Comparison of ENCODE assay signal across 30 cellular contexts in genomic region chr1:213938776-213939175, GRCh38. TPM values are rescaled to one million over a fixed set of nuclear protein-coding genes. Genes with fewer than 3 reads are reported as not detected.
"Had no signal": no experiment of that assay in that cellular context is flagged by ENCODE, and none has a peak within 500 bp of the region (broad histone marks: within the 10 kb centered on the region; RNA-seq: fewer than 3 reads in every experiment).

No MANE protein-coding gene starts in this region.

- H3K79me2 ChIP-seq: parathyroid adenoma had no signal

- H3K9me3 ChIP-seq: ovary, psoas muscle, stomach, thoracic aorta, tibial artery, transverse colon, upper lobe of right lung, uterus had no signal

- H2AFZ ChIP-seq: parathyroid adenoma had no signal

- H3K4me1 Mint-ChIP-seq: naive B cell; naive thymus-derived CD8-positive, alpha-beta T cell; neural crest cell; stimulated activated effector memory CD8-positive, alpha-beta T cell treated with anti-CD3 and anti-CD28 coated beads, Interleukin-12 subunit alpha, Interleukin-12 subunit beta, amount 100 ng/mL, for 72 hours; stimulated activated naive B cell treated with anti-CD40 and anti-IgM and Interleukin-4, amounts not matched to agents 10 μg/mL and 1 μg/mL and 100 μg/mL, for 72 hours had no signal

- H3K9ac ChIP-seq: parathyroid adenoma had no signal

- H3K27me3 Mint-ChIP-seq: naive B cell; natural killer cell treated with Interleukin-12 subunit alpha and Interleukin-12 subunit beta and Interleukin-15 and Interleukin-18, amount 100 ng/mL, for 72 hours; progenitor cell of endocrine pancreas; stimulated activated naive B cell treated with anti-CD40 and anti-IgM and Interleukin-4, amounts not matched to agents 10 μg/mL and 1 μg/mL and 100 μg/mL, for 72 hours; stimulated activated naive CD8-positive, alpha-beta T cell treated with anti-CD3 and anti-CD28 coated beads, Interleukin-15, Interleukin-2, amounts not matched to agents 100 ng/mL and 50 ng/mL, for 24 hours had no signal

- H3K4me3 ChIP-seq: ovary, psoas muscle, skin epidermis, smooth muscle cell, stomach, thoracic aorta, tibial artery, transverse colon, upper lobe of right lung, uterus had no signal

- H3K27me3 ChIP-seq: ovary, stomach, transverse colon, upper lobe of right lung, uterus had no signal

- DNase-seq: naive B cell; naive thymus-derived CD8-positive, alpha-beta T cell; nephron progenitor cell; occipital lobe; ovary; posterior cingulate gyrus; psoas muscle; right cardiac atrium; stimulated activated CD4-positive, alpha-beta T cell treated with anti-CD3 and anti-CD28 coated beads, Interleukin-15, amount 100 ng/mL, for 24 hours; stimulated activated CD4-positive, alpha-beta T cell treated with anti-CD3 and anti-CD28 coated beads, Interleukin-2, amount 100 ng/mL, for 24 hours; stimulated activated CD4-positive, alpha-beta T cell treated with anti-CD3 and anti-CD28 coated beads, Interleukin-2, amount 100 ng/mL, for 48 hours; stimulated activated CD4-positive, alpha-beta T cell treated with anti-CD3 and anti-CD28 coated beads, Interleukin-4, amount 100 ng/mL, for 24 hours; stimulated activated naive B cell treated with anti-CD40 and anti-IgM and Interleukin-4, amounts not matched to agents 10 μg/mL and 1 μg/mL and 100 μg/mL, for 72 hours; stimulated activated naive CD4-positive, alpha-beta T cell treated with Interleukin-2 at 50 U/mL for 16 hours; stomach; tibial artery; transverse colon; upper lobe of right lung; uterus had no signal

- H3K36me3 Mint-ChIP-seq: naive B cell; naive thymus-derived CD8-positive, alpha-beta T cell; natural killer cell treated with Interleukin-12 subunit alpha and Interleukin-12 subunit beta and Interleukin-15 and Interleukin-18, amount 100 ng/mL, for 72 hours; stimulated activated effector memory CD8-positive, alpha-beta T cell treated with anti-CD3 and anti-CD28 coated beads, Interleukin-12 subunit alpha, Interleukin-12 subunit beta, amount 100 ng/mL, for 72 hours; stimulated activated naive B cell treated with anti-CD40 and anti-IgM and Interleukin-4, amounts not matched to agents 10 μg/mL and 1 μg/mL and 100 μg/mL, for 72 hours; type B pancreatic cell had no signal

- H3K4me3 Mint-ChIP-seq: naive B cell; naive thymus-derived CD8-positive, alpha-beta T cell; natural killer cell treated with Interleukin-12 subunit alpha and Interleukin-12 subunit beta and Interleukin-15 and Interleukin-18, amount 100 ng/mL, for 72 hours; nephron progenitor cell; neural crest cell; stimulated activated effector memory CD8-positive, alpha-beta T cell treated with anti-CD3 and anti-CD28 coated beads, Interleukin-12 subunit alpha, Interleukin-12 subunit beta, amount 100 ng/mL, for 72 hours; stimulated activated naive B cell treated with anti-CD40 and anti-IgM and Interleukin-4, amounts not matched to agents 10 μg/mL and 1 μg/mL and 100 μg/mL, for 72 hours; stimulated activated naive CD8-positive, alpha-beta T cell treated with anti-CD3 and anti-CD28 coated beads, Interleukin-15, Interleukin-2, amounts not matched to agents 100 ng/mL and 50 ng/mL, for 24 hours; type B pancreatic cell had no signal

- ATAC-seq: naive thymus-derived CD8-positive, alpha-beta T cell; natural killer cell treated with Interleukin-12 subunit alpha and Interleukin-12 subunit beta and Interleukin-15 and Interleukin-18, amount 100 ng/mL, for 72 hours; psoas muscle; right cardiac atrium; sciatic nerve; stimulated activated effector memory CD8-positive, alpha-beta T cell treated with anti-CD3 and anti-CD28 coated beads, Interleukin-12 subunit alpha, Interleukin-12 subunit beta, amount 100 ng/mL, for 72 hours; stimulated activated naive B cell treated with anti-CD40 and anti-IgM and Interleukin-4, amounts not matched to agents 10 μg/mL and 1 μg/mL and 100 μg/mL, for 72 hours; upper lobe of right lung had no signal

- H3K4me1 ChIP-seq: parathyroid adenoma, psoas muscle, tibial artery, transverse colon, upper lobe of right lung, uterus had no signal

- H3K27ac Mint-ChIP-seq: naive B cell; naive thymus-derived CD8-positive, alpha-beta T cell; natural killer cell treated with Interleukin-12 subunit alpha and Interleukin-12 subunit beta and Interleukin-15 and Interleukin-18, amount 100 ng/mL, for 72 hours; nephron progenitor cell; progenitor cell of endocrine pancreas; stimulated activated effector memory CD8-positive, alpha-beta T cell treated with anti-CD3 and anti-CD28 coated beads, Interleukin-12 subunit alpha, Interleukin-12 subunit beta, amount 100 ng/mL, for 72 hours; stimulated activated naive B cell treated with anti-CD40 and anti-IgM and Interleukin-4, amounts not matched to agents 10 μg/mL and 1 μg/mL and 100 μg/mL, for 72 hours; stimulated activated naive CD8-positive, alpha-beta T cell treated with anti-CD3 and anti-CD28 coated beads, Interleukin-15, Interleukin-2, amounts not matched to agents 100 ng/mL and 50 ng/mL, for 24 hours; type B pancreatic cell had no signal

- H3K27ac ChIP-seq: ovary, parathyroid adenoma, psoas muscle, skin epidermis, stomach, thoracic aorta, tibial artery, transverse colon, upper lobe of right lung, uterus had no signal

- H3K9me3 Mint-ChIP-seq: neural crest cell; stimulated activated effector memory CD8-positive, alpha-beta T cell treated with anti-CD3 and anti-CD28 coated beads, Interleukin-12 subunit alpha, Interleukin-12 subunit beta, amount 100 ng/mL, for 72 hours; type B pancreatic cell had no signal

- H3K36me3 ChIP-seq: ovary, stomach, thoracic aorta, tibial artery, transverse colon, upper lobe of right lung, uterus had no signal

- H3K4me2 ChIP-seq: smooth muscle cell had no signal

RNA-seq across cellular contexts. Expression of gene PROX1, which starts 49.0 kb away (rescaled TPM):
- total RNA-seq: naive thymus-derived CD8-positive, alpha-beta T cell; natural killer cell treated with Interleukin-12 subunit alpha and Interleukin-12 subunit beta and Interleukin-15 and Interleukin-18, amount 100 ng/mL, for 72 hours had no signal
- polyA plus RNA-seq: naive thymus-derived CD8-positive, alpha-beta T cell had no signal
